1 cellular context compared by ENCODE assay signal in the genomic region with DNA sequence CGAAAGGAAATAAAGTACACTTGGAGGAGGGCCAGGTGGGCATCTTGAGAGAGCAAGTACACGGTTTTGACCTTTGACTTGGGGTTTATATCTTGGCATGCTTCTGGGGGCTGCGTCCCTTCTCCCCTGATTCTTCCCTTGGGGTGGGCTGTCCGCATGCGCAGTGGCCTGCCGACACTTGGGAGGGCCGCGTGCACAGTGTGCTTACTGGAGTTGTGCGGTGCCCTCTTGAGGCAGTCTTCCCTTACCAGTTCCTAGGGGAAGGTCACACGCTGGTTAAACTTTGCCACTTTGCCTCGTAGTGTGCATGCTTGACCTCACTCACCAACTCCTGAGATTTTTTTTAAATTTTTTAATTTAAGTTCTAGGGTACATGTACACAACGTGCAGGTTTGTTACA.
TF ChIP-seq lines count a peak whose summit lies in the region.

No MANE protein-coding gene starts in this region.

TF ChIP-seq in HCT116, 20 proteins besides CTCF, POLR2A, EP300 and RAD21 (continued from another document):
- TF ChIP-seq YY1 (IDR thresholded peaks at IDR 0.05; ENCODE audit: extremely low read depth, insufficient replicate concordance, low read depth, low read length): no peak
- TF ChIP-seq, protein P1, sequence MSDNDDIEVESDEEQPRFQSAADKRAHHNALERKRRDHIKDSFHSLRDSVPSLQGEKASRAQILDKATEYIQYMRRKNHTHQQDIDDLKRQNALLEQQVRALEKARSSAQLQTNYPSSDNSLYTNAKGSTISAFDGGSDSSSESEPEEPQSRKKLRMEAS (IDR thresholded peaks at IDR 0.05): no peak
